Comparison of ENCODE assay signal across 24 cellular contexts in genomic region chr6:109172096-109172495, GRCh38.
"Had no signal": no experiment of that assay in that cellular context is flagged by ENCODE, and none has a peak within 500 bp of the region (broad histone marks: within the 10 kb centered on the region; RNA-seq: fewer than 3 reads in every experiment).

No MANE protein-coding gene starts in this region.

- DNase-seq: activated CD4-positive, alpha-beta T cell treated with anti-CD3 and anti-CD28 coated beads for 1 hour; activated gamma-delta T cell treated with Interleukin-2 at 50 U/mL for 16 hours; activated T-cell treated with anti-CD3 and anti-CD28 coated beads, Interleukin-2, amount 50 U/mL, for 1 hour; aorta; central memory CD4-positive, alpha-beta T cell; dermis blood vessel endothelial cell; effector CD8-positive, alpha-beta T cell; erythroblast; foreskin melanocyte; glutamatergic neuron; hippocampal formation; left colon; mesenchymal stem cell; mucosa of descending colon; naive thymus-derived CD8-positive, alpha-beta T cell; stimulated activated CD4-positive, alpha-beta T cell treated with anti-CD3 and anti-CD28 coated beads, Interleukin-2, amount 100 ng/mL, for 24 hours; stimulated activated naive CD8-positive, alpha-beta T cell treated with anti-CD3 and anti-CD28 coated beads, Interleukin-15, amount 100 ng/mL, for 72 hours; T-helper 1 cell; tibial artery had no signal

- H2AFZ ChIP-seq: neural progenitor cell had no signal

- H3K4me1 ChIP-seq: neural progenitor cell, prostate gland, right atrium auricular region had no signal

- H3K27ac ChIP-seq: neural progenitor cell, prostate gland, right atrium auricular region, skin epidermis, tibial artery had no signal

- ATAC-seq: left colon; mucosa of descending colon; naive thymus-derived CD8-positive, alpha-beta T cell; stimulated activated effector memory CD8-positive, alpha-beta T cell treated with anti-CD3 and anti-CD28 coated beads, Interleukin-12 subunit alpha, Interleukin-12 subunit beta, amount 100 ng/mL, for 72 hours; stimulated activated naive CD8-positive, alpha-beta T cell treated with anti-CD3 and anti-CD28 coated beads, Interleukin-15, amount 100 ng/mL, for 72 hours had no signal

- H3K27me3 ChIP-seq: neural progenitor cell, right atrium auricular region, tibial artery had no signal

- H3K9me3 ChIP-seq: mucosa of descending colon, prostate gland, right atrium auricular region, tibial artery had no signal

- H3K36me3 ChIP-seq: neural progenitor cell, prostate gland, right atrium auricular region, tibial artery had no signal

- H3K4me2 ChIP-seq: neural progenitor cell had no signal

- H3K4me3 ChIP-seq: mucosa of descending colon, neural progenitor cell, prostate gland, right atrium auricular region, skin epidermis, tibial artery had no signal

- H3K9ac ChIP-seq: neural progenitor cell had no signal
